In the genomic region with DNA sequence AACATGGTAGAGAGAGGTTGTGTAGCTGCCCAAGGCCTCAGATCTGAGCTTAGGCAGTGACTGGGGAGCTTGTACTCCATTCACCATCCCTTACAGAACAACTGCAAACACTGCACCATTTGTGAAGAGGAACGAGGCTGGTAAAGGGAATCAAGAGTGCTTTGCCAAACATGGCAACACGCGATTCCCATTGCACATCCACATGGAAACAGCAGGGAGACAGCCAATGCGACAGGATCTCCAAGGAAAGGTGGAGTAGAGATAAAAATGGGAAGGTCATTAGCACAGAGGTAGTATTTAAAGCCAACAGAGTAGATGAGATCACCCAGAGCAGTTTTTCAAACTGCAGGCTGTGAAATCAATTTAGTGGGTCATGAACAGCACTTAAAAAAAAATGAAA, we compare ENCODE assay signal across 17 cellular contexts. TPM values are rescaled to one million over a fixed set of nuclear protein-coding genes. Genes with fewer than 3 reads are reported as not detected.
A peak's percentile ranks its signal among the peaks of the same experiment; 100 is the strongest.
DNase-seq lines count a peak whose midpoint lies in the region; ATAC-seq and TF ChIP-seq lines count a peak whose summit lies in the region.
"Had no signal": no experiment of that assay in that cellular context is flagged by ENCODE, and none has a peak within 500 bp of the region (broad histone marks: within the 10 kb centered on the region; RNA-seq: fewer than 3 reads in every experiment).

No MANE protein-coding gene starts in this region.

- DNase-seq in left ventricle myocardium superior (no peak), cardiac septum (ENCODE audit: low spot score) (no peak), NCI-H2029 treated with DMSO at 0.1 percent for 48 hours (lab: John Stamatoyannopoulos, UW) (peak; percentile 24), globus pallidus (ENCODE audit: low spot score) (peak; percentile 51), uterus (no peak), tibial artery (no peak), brain microvascular endothelial cell (no peak)
- DNase-seq: activated CD8-positive, alpha-beta memory T cell treated with anti-CD3 and anti-CD28 coated beads for 24 hours; activated naive CD4-positive, alpha-beta T cell treated with anti-CD3 and anti-CD28 coated beads, Interleukin-2, amount 50 U/mL, for 16 hours; activated T-cell treated with anti-CD3 and anti-CD28 coated beads, Interleukin-2, amount 50 U/mL, for 4 hours; GOT3; NCI-H1694; NCI-H446 treated with DMSO at 0.1 percent for 48 hours; SK-N-SH; stimulated activated CD4-positive, alpha-beta T cell treated with anti-CD3 and anti-CD28 coated beads, Interleukin-4, amount 100 ng/mL, for 4 hours; T-helper 9 cell had no signal

- in situ Hi-C loops in brain microvascular endothelial cell (cut with HindIII; ENCODE audit: low pct_ligation_motif_present, low sequenced_read_pairs), result no loop called here

- no peaks in the 10 kb centered on the region for H3K27me3 ChIP-seq in uterus
- H3K27me3 ChIP-seq in tibial artery, result no peaks in the 10 kb centered on the region
- no peaks in the 10 kb centered on the region for H3K27me3 ChIP-seq in brain microvascular endothelial cell (replicated peaks)

- TF ChIP-seq CTCF in uterus (IDR thresholded peaks at IDR 0.05) (no peak), tibial artery (IDR thresholded peaks at IDR 0.05) (no peak), brain microvascular endothelial cell (IDR thresholded peaks at IDR 0.05; ENCODE audit: low read depth, low read length, missing control alignments) (no peak)

- H3K9me3 ChIP-seq in uterus (no peaks in the 10 kb centered on the region), tibial artery (no peaks in the 10 kb centered on the region)
- H3K9me3 ChIP-seq: SK-N-SH had no signal

- peak; percentile 34 for ATAC-seq in left ventricle myocardium superior
- ATAC-seq: activated T-cell treated with anti-CD3 and anti-CD28 coated beads, Interleukin-2, amount 50 U/mL, for 4 hours; K562 had no signal

- H3K4me3 ChIP-seq in uterus (no peak overlapping the region), tibial artery (no peak overlapping the region), brain microvascular endothelial cell (ENCODE audit: low read depth, low read length) (no peak overlapping the region)
- H3K4me3 ChIP-seq: K562 had no signal

- intact Hi-C loops in left ventricle myocardium superior (cut with micrococcal nuclease) (no loop called here), cardiac septum (cut with DNase I) (no loop called here), uterus (cut with DNase I; ENCODE audit: low total_unique reads) (no loop called here), tibial artery (cut with DNase I; ENCODE audit: low total_unique reads) (no loop called here)

- no peaks in the 10 kb centered on the region for H3K36me3 ChIP-seq in uterus
- no peaks in the 10 kb centered on the region for H3K36me3 ChIP-seq in tibial artery
- no peaks in the 10 kb centered on the region for H3K36me3 ChIP-seq in brain microvascular endothelial cell (replicated peaks)

- H3K4me1 ChIP-seq in uterus (peaks cover 3 to 8% of the 10 kb centered on the region in 2 donors), tibial artery (peaks cover 0 to 26% (median 14%) of the 10 kb centered on the region in 4 donors)

- no peak for TF ChIP-seq POLR2A in uterus (IDR thresholded peaks at IDR 0.05)

- H3K27ac ChIP-seq in uterus (peak overlapping the region; percentile 4 to 9), tibial artery (no peak overlapping the region), brain microvascular endothelial cell (no peak overlapping the region)

RNA-seq across cellular contexts. Expression of a gene that starts 42.0 kb away (rescaled TPM):
- total RNA-seq in left ventricle myocardium superior (14.9 TPM), cardiac septum (15.3 TPM), uterus (10 to 100 TPM; 14.4 to 51.7 (median 27.3) TPM)

Comparison
In these comparisons a context has a peak if more than half of its experiments do, and no peak if none do; other contexts are left out.
1. DNase-seq: peak in NCI-H2029 treated with DMSO at 0.1 percent for 48 hours (single experiment) and globus pallidus (single experiment); none in left ventricle myocardium superior (single experiment), cardiac septum (single experiment), uterus (0 of 2), tibial artery (0 of 2) and brain microvascular endothelial cell (single experiment).
2. H3K27ac ChIP-seq: peak in uterus (2 of 2); none in tibial artery (0 of 2) and brain microvascular endothelial cell (single experiment).